Comparison of ENCODE assay signal across 8 cellular contexts in genomic region chr1:225777583-225778411, GRCh38. TPM values are rescaled to one million over a fixed set of nuclear protein-coding genes. Genes with fewer than 3 reads are reported as not detected.
DNase-seq lines count a peak whose midpoint lies in the region; ATAC-seq and TF ChIP-seq lines count a peak whose summit lies in the region.

SRP9 (plus strand) TSS chr1:225777826; CDS start chr1:225777941, 115 bp downstream.

- ATAC-seq in CD4-positive, alpha-beta T cell (ENCODE audit: poor library complexity), result peak; percentile 90
- ATAC-seq in GM19397 (IDR thresholded peaks at IDR 0.05; ENCODE audit: unreplicated experiment) (peak; percentile 99), HG03571 (IDR thresholded peaks at IDR 0.05; ENCODE audit: unreplicated experiment) (peak; percentile 99), right lobe of liver (peak; percentile 98 to 100 (median 99))

- H3K4me3 ChIP-seq in duodenal mucosa (ENCODE audit: low read depth in 1 of 2, low read length in 2 of 2), result peak within 1 kb of the TSS; percentile 86 to 97
- peak within 1 kb of the TSS; percentile 66 to 80 (median 69) for H3K4me3 ChIP-seq in right lobe of liver

- peak within 1 kb of the TSS; percentile 88 to 89 for H3K9ac ChIP-seq in duodenal mucosa (ENCODE audit: low read depth in 1 of 2, low read length in 2 of 2)

- TF ChIP-seq POLR2A in right lobe of liver (IDR thresholded peaks at IDR 0.05), result peak; percentile 77

- H3K4me1 Mint-ChIP-seq in CD4-positive, alpha-beta T cell (ENCODE audit: low read depth), result peaks cover 15% of the 10 kb centered on the region

- TF ChIP-seq CTCF in CD4-positive, alpha-beta T cell (IDR thresholded peaks at IDR 0.05), result peak; percentile 86
- peak; percentile 89 to 94 (median 91) for TF ChIP-seq CTCF in right lobe of liver (IDR thresholded peaks at IDR 0.05)

- H3K9me3 Mint-ChIP-seq in CD4-positive, alpha-beta T cell, result no peaks in the 10 kb centered on the region

- no peak within 1 kb of the TSS for H3K27ac Mint-ChIP-seq in CD4-positive, alpha-beta T cell

- H3K4me3 Mint-ChIP-seq in CD4-positive, alpha-beta T cell, result no peak within 1 kb of the TSS

- peak within 1 kb of the TSS; percentile 97 for H3K27ac ChIP-seq in CD4-positive, alpha-beta T cell (ENCODE audit: low read depth, low read length)
- peak within 1 kb of the TSS; percentile 90 for H3K27ac ChIP-seq in duodenal mucosa (ENCODE audit: low read depth, low read length)
- H3K27ac ChIP-seq in right lobe of liver, result peak within 1 kb of the TSS; percentile 73 to 96 (median 75)

- 1% methylated on average over 17 of the region's 48 CpGs for WGBS in right lobe of liver (ENCODE audit: insufficient coverage, low coverage, low lambda C conversion rate, missing lambda C conversion rate)

- H3K4me1 ChIP-seq in duodenal mucosa (ENCODE audit: control insufficient read depth in 1 of 2, insufficient read depth in 2 of 2, low read length in 2 of 2), result peaks cover 13 to 16% of the 10 kb centered on the region in 2 donors
- peaks cover 0 to 34% (median 8%) of the 10 kb centered on the region in 4 donors for H3K4me1 ChIP-seq in right lobe of liver

- POLR2A ChIA-PET in CD4-positive, alpha-beta T cell (lab: Charles Lee), result interaction anchor here (0.5 to 4.4 kb wide), 76 partner anchors 8 to 1932 kb away, joined by 3 to 98 read pairs (median 5); partner anchors contain the start of genes COQ8A, ENAH, EPHX1 and H3-3A

- H3K27me3 Mint-ChIP-seq in CD4-positive, alpha-beta T cell, result no peaks in the 10 kb centered on the region

- CTCF ChIA-PET in CD4-positive, alpha-beta T cell (lab: Charles Lee), result interaction anchor here (0.6 to 2.4 kb wide), 29 partner anchors 9 to 350 kb away, joined by 3 to 20 read pairs (median 5); partner anchors contain the start of genes EPHX1, LBR, PYCR2 and SDE2

- no peaks in the 10 kb centered on the region for H3K27me3 ChIP-seq in CD4-positive, alpha-beta T cell (ENCODE audit: control insufficient read depth, insufficient read depth, low read length)
- H3K27me3 ChIP-seq in duodenal mucosa (ENCODE audit: control insufficient read depth in 1 of 2, insufficient read depth in 2 of 2, low read length in 2 of 2) (no peaks in the 10 kb centered on the region), right lobe of liver (no peaks in the 10 kb centered on the region)

- peaks cover 21% of the 10 kb centered on the region for H3K36me3 Mint-ChIP-seq in CD4-positive, alpha-beta T cell (ENCODE audit: low read depth)

- H3K36me3 ChIP-seq in duodenal mucosa (ENCODE audit: control insufficient read depth in 1 of 2, insufficient read depth in 2 of 2, low read length in 2 of 2), result peaks cover 0 to 3% of the 10 kb centered on the region in 2 donors
- H3K36me3 ChIP-seq in right lobe of liver, result peaks cover 0 to 2% (median 0%) of the 10 kb centered on the region in 4 donors

- peak; percentile 98 to 99 (median 99) for DNase-seq in CD4-positive, alpha-beta T cell
- DNase-seq in NCI-H774 (lab: John Stamatoyannopoulos, UW), result peak; percentile 100
- peak; percentile 98 to 99 for DNase-seq in activated CD4-positive, alpha-beta T cell treated with anti-CD3 and anti-CD28 coated beads, Interleukin-2, amount 50 U/mL, for 48 hours
- DNase-seq in right lobe of liver, result peak; percentile 99
- DNase-seq in stimulated activated CD4-positive, alpha-beta T cell treated with anti-CD3 and anti-CD28 coated beads, Interleukin-4, amount 100 ng/mL, for 4 hours, result peak; percentile 95 to 99

- H3K9me3 ChIP-seq in CD4-positive, alpha-beta T cell (ENCODE audit: control insufficient read depth, low read length), result no peaks in the 10 kb centered on the region
- no peaks in the 10 kb centered on the region for H3K9me3 ChIP-seq in duodenal mucosa (ENCODE audit: control insufficient read depth in 1 of 2, low read length in 2 of 2)
- no peaks in the 10 kb centered on the region for H3K9me3 ChIP-seq in right lobe of liver

- intact Hi-C loops in CD4-positive, alpha-beta T cell (cut with DNase I, micrococcal nuclease), result loop anchor here (1.0 to 10.0 kb wide), 12 partner anchors 90 to 350 kb away; partner anchors contain the start of genes H3-3A (in 1 of the 2), LBR (in 1 of the 2), PYCR2 (in 1 of the 2) and SDE2 (in 1 of the 2)
- intact Hi-C loops in right lobe of liver (cut with DNase I), result loop anchor here in 1 of 2 donors (10.0 kb wide), 2 partner anchors 67 to 213 kb away; no protein-coding TSS in a partner anchor

RNA-seq across cellular contexts. Expression of gene SRP9, which starts in this region (rescaled TPM):
- total RNA-seq in CD4-positive, alpha-beta T cell, result 10 to 100 TPM; 63.7 to 69.8 TPM
- 100 to 1,000 TPM; 132 to 150 (median 141) TPM for total RNA-seq in right lobe of liver

Comparison
In these comparisons a context has a peak if more than half of its experiments do, and no peak if none do; other contexts are left out.
1. Peak in every context shown above with its lines: DNase-seq, ATAC-seq, H3K4me3 ChIP-seq and H3K27ac ChIP-seq.